Comparison of ENCODE assay signal across 17 cellular contexts in the genomic region with DNA sequence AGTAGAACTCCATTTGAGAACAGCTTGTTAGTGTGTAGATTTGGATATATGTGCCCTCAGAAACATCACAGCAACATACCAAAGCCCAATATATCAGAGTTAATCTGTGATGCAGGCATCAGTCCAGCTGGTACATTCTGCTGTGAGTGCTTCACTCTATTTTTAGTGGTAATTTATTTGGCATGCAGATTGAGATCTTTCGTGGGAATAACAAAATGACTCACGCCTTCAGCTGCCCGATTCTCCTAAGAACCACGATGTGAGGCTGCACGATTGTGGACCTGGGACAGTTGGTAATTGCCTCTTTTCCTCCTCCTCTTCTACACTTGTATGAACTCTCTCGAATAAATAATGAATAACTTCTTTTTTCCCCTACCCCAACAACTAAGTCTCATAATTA.
DNase-seq lines count a peak whose midpoint lies in the region; ATAC-seq, FAIRE-seq and TF ChIP-seq lines count a peak whose summit lies in the region.
"Had no signal": no experiment of that assay in that cellular context is flagged by ENCODE, and none has a peak within 500 bp of the region (broad histone marks: within the 10 kb centered on the region; RNA-seq: fewer than 3 reads in every experiment).

No MANE protein-coding gene starts in this region.

- H3K4me2 ChIP-seq in GM23248 (ENCODE audit: unreplicated experiment) (no peak overlapping the region), astrocyte (ENCODE audit: low read length) (no peak overlapping the region)
- H3K4me2 ChIP-seq: GM23338 had no signal

- 0 to 1% methylated on average over 6 of the region's 6 CpGs for WGBS in GM23248 (ENCODE audit: low coverage in 1 of 2, low lambda C conversion rate in 2 of 2, missing lambda C conversion rate in 2 of 2), 2 experiments

- H3K4me1 Mint-ChIP-seq in astrocyte (ENCODE audit: low read depth, unreplicated experiment) (no peaks in the 10 kb centered on the region), osteocyte (ENCODE audit: unreplicated experiment) (no peaks in the 10 kb centered on the region)
- H3K4me1 Mint-ChIP-seq: activated B cell treated with CpG ODN at 0.5 μM for 24 hours; central memory CD8-positive, alpha-beta T cell; GM23338 had no signal

- H3K9me3 ChIP-seq in GM23248 (ENCODE audit: low read depth) (no peaks in the 10 kb centered on the region), astrocyte (ENCODE audit: insufficient read depth, low read depth, low read length) (no peaks in the 10 kb centered on the region), stomach smooth muscle (ENCODE audit: control insufficient read depth in 2 of 2, low read length in 2 of 2) (peaks cover 0 to 2% of the 10 kb centered on the region in 2 donors)

- in situ Hi-C loops in GM23248 (cut with MboI) = no loop called here

- H3F3A ChIP-seq in GM23248 (ENCODE audit: insufficient read depth) = no peaks in the 10 kb centered on the region

- H3K9me3 Mint-ChIP-seq in astrocyte (ENCODE audit: unreplicated experiment) = no peaks in the 10 kb centered on the region
- H3K9me3 Mint-ChIP-seq in osteocyte (ENCODE audit: unreplicated experiment) = peaks cover 37% of the 10 kb centered on the region

- H3K4me1 ChIP-seq in GM23248 (ENCODE audit: insufficient read depth) = no peaks in the 10 kb centered on the region
- no peaks in the 10 kb centered on the region for H3K4me1 ChIP-seq in astrocyte (ENCODE audit: insufficient read depth, low read length)
- no peaks in the 10 kb centered on the region for H3K4me1 ChIP-seq in stomach smooth muscle (ENCODE audit: control insufficient read depth, insufficient read depth, low read length)

- DNase-seq in GM23248 (peak; percentile 36), astrocyte (ENCODE audit: low read depth) (peak; percentile 1), left ventricle myocardium superior (no peak), RCC 7860 (ENCODE audit: low spot score) (no peak), Kasumi-1 (lab: John Stamatoyannopoulos, UW) (no peak), osteocyte (ENCODE audit: extremely low spot score, unreplicated experiment) (no peak)
- DNase-seq: activated B cell treated with CpG ODN at 0.5 μM for 24 hours; activated T-cell treated with anti-CD3 and anti-CD28 coated beads, Interleukin-2, amount 50 U/mL, for 24 hours; Calu3; NCI-H1092 had no signal

- intact Hi-C loops in left ventricle myocardium superior (cut with micrococcal nuclease) = no loop called here

- H2AFZ ChIP-seq in GM23248 (no peak overlapping the region), astrocyte (ENCODE audit: low read depth, low read length) (no peak overlapping the region)
- H2AFZ ChIP-seq: GM23338 had no signal

- H3K27ac Mint-ChIP-seq in astrocyte (ENCODE audit: unreplicated experiment) (no peak overlapping the region), osteocyte (ENCODE audit: unreplicated experiment) (no peak overlapping the region)
- H3K27ac Mint-ChIP-seq: activated B cell treated with CpG ODN at 0.5 μM for 24 hours; activated T-cell treated with anti-CD3 and anti-CD28 coated beads, Interleukin-2, amount 50 U/mL, for 24 hours; GM23338 had no signal

- FAIRE-seq in astrocyte (lab: Jason Lieb, UNC) (peak; percentile 17), RCC 7860 (lab: Jason Lieb, UNC) (no peak)
- FAIRE-seq: GM19239 had no signal

- no peaks in the 10 kb centered on the region for H3K36me3 ChIP-seq in GM23248 (ENCODE audit: low read depth)
- H3K36me3 ChIP-seq in astrocyte (ENCODE audit: insufficient read depth, low read length) = no peaks in the 10 kb centered on the region
- H3K36me3 ChIP-seq in stomach smooth muscle (ENCODE audit: control insufficient read depth in 2 of 2, insufficient read depth in 2 of 2, low read length in 2 of 2) = no peaks in the 10 kb centered on the region

- TF ChIP-seq CTCF in astrocyte (IDR thresholded peaks at IDR 0.05; ENCODE audit: insufficient read depth, low read depth, low read length) (no peak), osteocyte (IDR thresholded peaks at IDR 0.05) (no peak)

- no peaks in the 10 kb centered on the region for H3K27me3 Mint-ChIP-seq in astrocyte (ENCODE audit: low read depth, unreplicated experiment)
- H3K27me3 Mint-ChIP-seq in osteocyte (ENCODE audit: unreplicated experiment) = no peaks in the 10 kb centered on the region
- H3K27me3 Mint-ChIP-seq: activated B cell treated with CpG ODN at 0.5 μM for 24 hours; activated T-cell treated with anti-CD3 and anti-CD28 coated beads, Interleukin-2, amount 50 U/mL, for 24 hours; central memory CD8-positive, alpha-beta T cell had no signal

- H3K4me3 ChIP-seq in GM23248 (no peak overlapping the region), astrocyte (ENCODE audit: insufficient read depth, low read depth, low read length) (no peak overlapping the region), stomach smooth muscle (ENCODE audit: low read length in 2 of 2) (peak overlapping the region; percentile 24 to 56)
- H3K4me3 ChIP-seq: GM23338, SK-N-MC, skin epidermis had no signal

- H3K9me2 ChIP-seq in GM23248 (ENCODE audit: insufficient read depth) = no peaks in the 10 kb centered on the region

- H3K9ac ChIP-seq in GM23248 = no peak overlapping the region
- no peak overlapping the region for H3K9ac ChIP-seq in astrocyte (ENCODE audit: low read length)
- H3K9ac ChIP-seq in stomach smooth muscle (ENCODE audit: low read length in 2 of 2) = no peak overlapping the region

- H3K36me3 Mint-ChIP-seq in astrocyte (ENCODE audit: low read depth, unreplicated experiment) = no peaks in the 10 kb centered on the region
- no peaks in the 10 kb centered on the region for H3K36me3 Mint-ChIP-seq in osteocyte (ENCODE audit: unreplicated experiment)

- H3K79me2 ChIP-seq in GM23248 (ENCODE audit: insufficient read depth) = no peaks in the 10 kb centered on the region
- H3K79me2 ChIP-seq in astrocyte (ENCODE audit: insufficient read depth, low read length) = no peaks in the 10 kb centered on the region

- H3K27me3 ChIP-seq in GM23248 (replicated peaks; ENCODE audit: insufficient read depth) (no peaks in the 10 kb centered on the region), astrocyte (ENCODE audit: insufficient read depth, low read length) (no peaks in the 10 kb centered on the region), stomach smooth muscle (ENCODE audit: control insufficient read depth in 1 of 2, insufficient read depth in 2 of 2, low read length in 2 of 2) (no peaks in the 10 kb centered on the region)

- H3K4me3 Mint-ChIP-seq in astrocyte (ENCODE audit: unreplicated experiment) (no peak overlapping the region), osteocyte (ENCODE audit: unreplicated experiment) (no peak overlapping the region)
- H3K4me3 Mint-ChIP-seq: activated B cell treated with CpG ODN at 0.5 μM for 24 hours; activated T-cell treated with anti-CD3 and anti-CD28 coated beads, Interleukin-2, amount 50 U/mL, for 24 hours; central memory CD8-positive, alpha-beta T cell; GM23338 had no signal

- H3K27ac ChIP-seq in GM23248 (no peak overlapping the region), astrocyte (ENCODE audit: low read depth, low read length) (no peak overlapping the region), stomach smooth muscle (ENCODE audit: low read length) (no peak overlapping the region)
- H3K27ac ChIP-seq: SK-N-MC had no signal

- H4K20me1 ChIP-seq in GM23248 (ENCODE audit: insufficient read depth) (no peaks in the 10 kb centered on the region), astrocyte (ENCODE audit: insufficient read depth, low read length) (no peaks in the 10 kb centered on the region)

- ATAC-seq in left ventricle myocardium superior = peak; percentile 82
- ATAC-seq in GM18517 (IDR thresholded peaks at IDR 0.05; ENCODE audit: unreplicated experiment) = no peak
- ATAC-seq: GM23338 had no signal

Comparison
In these comparisons a context has a peak if more than half of its experiments do, and no peak if none do; other contexts are left out.
1. DNase-seq: peak in GM23248 (single experiment) and astrocyte (single experiment); none in left ventricle myocardium superior (single experiment), RCC 7860 (single experiment), Kasumi-1 (0 of 2) and osteocyte (single experiment).
2. H3K4me3 ChIP-seq: peak in stomach smooth muscle (2 of 2); none in GM23248 (single experiment) and astrocyte (single experiment).